In genomic region chr6:102986086-102986485, GRCh38 we compare ENCODE assay signal across 12 cellular contexts.
DNase-seq lines count a peak whose midpoint lies in the region; ATAC-seq lines count a peak whose summit lies in the region.
"Had no signal": no experiment of that assay in that cellular context is flagged by ENCODE, and none has a peak within 500 bp of the region (broad histone marks: within the 10 kb centered on the region; RNA-seq: fewer than 3 reads in every experiment).

No MANE protein-coding gene starts in this region.

- intact Hi-C loops in posterior cingulate gyrus (cut with DNase I) = no loop called here

- ATAC-seq in GM19372 (IDR thresholded peaks at IDR 0.05; ENCODE audit: low read depth, unreplicated experiment) (peak; percentile 70), HG02623 (IDR thresholded peaks at IDR 0.05; ENCODE audit: unreplicated experiment) (peak; percentile 82), HG03196 (IDR thresholded peaks at IDR 0.05; ENCODE audit: unreplicated experiment) (peak; percentile 94), GM21825 (IDR thresholded peaks at IDR 0.05; ENCODE audit: unreplicated experiment) (no peak)
- ATAC-seq: activated T-helper 17 cell treated with anti-CD3 and anti-CD28 coated beads, Interleukin-2, amount 50 U/mL, for 72 hours had no signal

- DNase-seq in SHP77 treated with DMSO at 0.1 percent for 48 hours (lab: John Stamatoyannopoulos, UW) (no peak), posterior cingulate gyrus (no peak)
- no peak for DNase-seq in stimulated activated naive CD4-positive, alpha-beta T cell treated with Interleukin-2 at 50 U/mL for 16 hours (lab: John Stamatoyannopoulos, UW)
- DNase-seq: DMS153, endodermal cell, MV-4-11, transverse colon had no signal
